In genomic region chr10:93993414-93993781, GRCh38 we compare ENCODE assay signal across 9 cellular contexts. TPM values are rescaled to one million over a fixed set of nuclear protein-coding genes. Genes with fewer than 3 reads are reported as not detected.
DNase-seq lines count a peak whose midpoint lies in the region; ATAC-seq and TF ChIP-seq lines count a peak whose summit lies in the region.
"Had no signal": no experiment of that assay in that cellular context is flagged by ENCODE, and none has a peak within 500 bp of the region (broad histone marks: within the 10 kb centered on the region; RNA-seq: fewer than 3 reads in every experiment).

No MANE protein-coding gene starts in this region.

- H3K4me3 ChIP-seq in body of pancreas (no peak overlapping the region), right lobe of liver (peak overlapping the region; percentile 39 to 59 (median 41))

- 5% methylated on average over 12 of the region's 25 CpGs for WGBS in body of pancreas, 2 donors
- WGBS in right lobe of liver (ENCODE audit: insufficient coverage, low coverage, low lambda C conversion rate, missing lambda C conversion rate) = 5% methylated on average over 11 of the region's 25 CpGs

- H3K36me3 ChIP-seq in body of pancreas (replicated peaks in 1 of 2; ENCODE audit: insufficient read depth in 1 of 2, low read depth in 2 of 2) (no peaks in the 10 kb centered on the region), right lobe of liver (no peaks in the 10 kb centered on the region)

- H3K9me3 Mint-ChIP-seq in activated naive CD4-positive, alpha-beta T cell treated with anti-CD3 and anti-CD28 coated beads, Interleukin-2, amount 50 U/mL, for 24 hours = no peaks in the 10 kb centered on the region
- H3K9me3 Mint-ChIP-seq in type B pancreatic cell = peaks cover 6% of the 10 kb centered on the region

- DNase-seq in activated naive CD4-positive, alpha-beta T cell treated with anti-CD3 and anti-CD28 coated beads, Interleukin-2, amount 50 U/mL, for 16 hours = no peak
- DNase-seq in body of pancreas (no peak), right lobe of liver (no peak), type B pancreatic cell (ENCODE audit: extremely low spot score, unreplicated experiment) (no peak), NCI-H2081 treated with DMSO at 0.1 percent for 48 hours (lab: John Stamatoyannopoulos, UW) (no peak)
- no peak for DNase-seq in stimulated activated CD4-positive, alpha-beta T cell treated with anti-CD3 and anti-CD28 coated beads, Interleukin-4, amount 100 ng/mL, for 1 hour
- no peak for DNase-seq in activated CD4-positive, CD25-positive, alpha-beta regulatory T cell (lab: John Stamatoyannopoulos, UW)
- DNase-seq: NCI-H2107 had no signal

- H3K36me3 Mint-ChIP-seq in activated naive CD4-positive, alpha-beta T cell treated with anti-CD3 and anti-CD28 coated beads, Interleukin-2, amount 50 U/mL, for 24 hours = no peaks in the 10 kb centered on the region
- peaks cover 8% of the 10 kb centered on the region for H3K36me3 Mint-ChIP-seq in type B pancreatic cell

- ATAC-seq in body of pancreas = peak; percentile 28
- ATAC-seq in right lobe of liver = no peak

- no peak overlapping the region for H3K27ac Mint-ChIP-seq in activated naive CD4-positive, alpha-beta T cell treated with anti-CD3 and anti-CD28 coated beads, Interleukin-2, amount 50 U/mL, for 24 hours
- H3K27ac Mint-ChIP-seq in type B pancreatic cell = peak overlapping the region; percentile 12

- H3K4me1 ChIP-seq in body of pancreas (peaks cover 33% of the 10 kb centered on the region), right lobe of liver (no peaks in the 10 kb centered on the region)

- TF ChIP-seq POLR2A in body of pancreas (IDR thresholded peaks at IDR 0.05) (no peak), right lobe of liver (IDR thresholded peaks at IDR 0.05) (no peak)

- TF ChIP-seq CTCF in body of pancreas (IDR thresholded peaks at IDR 0.05) (no peak), right lobe of liver (IDR thresholded peaks at IDR 0.05) (no peak), type B pancreatic cell (conservative IDR thresholded peaks at IDR 0.05) (no peak)

- H3K27ac ChIP-seq in body of pancreas = peak overlapping the region; percentile 33 to 79 (median 61)
- no peak overlapping the region for H3K27ac ChIP-seq in right lobe of liver

- peak overlapping the region; percentile 34 for H3K4me3 Mint-ChIP-seq in activated naive CD4-positive, alpha-beta T cell treated with anti-CD3 and anti-CD28 coated beads, Interleukin-2, amount 50 U/mL, for 24 hours
- peak overlapping the region; percentile 84 for H3K4me3 Mint-ChIP-seq in type B pancreatic cell

- H3K27me3 Mint-ChIP-seq in activated naive CD4-positive, alpha-beta T cell treated with anti-CD3 and anti-CD28 coated beads, Interleukin-2, amount 50 U/mL, for 24 hours = peaks cover 50% of the 10 kb centered on the region
- peaks cover 55% of the 10 kb centered on the region for H3K27me3 Mint-ChIP-seq in type B pancreatic cell

- intact Hi-C loops in body of pancreas (cut with DNase I) = no loop called here
- intact Hi-C loops in right lobe of liver (cut with DNase I) = no loop called here

- H3K9me3 ChIP-seq in body of pancreas (no peaks in the 10 kb centered on the region), right lobe of liver (no peaks in the 10 kb centered on the region)

- peaks cover 5% of the 10 kb centered on the region for H3K4me1 Mint-ChIP-seq in activated naive CD4-positive, alpha-beta T cell treated with anti-CD3 and anti-CD28 coated beads, Interleukin-2, amount 50 U/mL, for 24 hours
- H3K4me1 Mint-ChIP-seq in type B pancreatic cell (ENCODE audit: unreplicated experiment) = peaks cover 34% of the 10 kb centered on the region

- H3K27me3 ChIP-seq in body of pancreas (no peaks in the 10 kb centered on the region), right lobe of liver (no peaks in the 10 kb centered on the region)

RNA-seq across cellular contexts. Expression of gene PLCE1, which starts 0.3 kb away (rescaled TPM):
- total RNA-seq in body of pancreas (1 to 10 TPM; 3.9 to 5.3 TPM), right lobe of liver (under 1 TPM; 0.24 to 0.95 (median 0.55) TPM), type B pancreatic cell (ENCODE audit: low replicate concordance) (5.3 and 7.8 TPM in 2 replicates)

Comparison
In these comparisons a context has a peak if more than half of its experiments do, and no peak if none do; other contexts are left out.
1. H3K27ac ChIP-seq: peak in body of pancreas (4 of 4); none in right lobe of liver (0 of 3).
2. H3K4me3 ChIP-seq: peak in right lobe of liver (3 of 3); none in body of pancreas (0 of 2).